15 cellular contexts compared by ENCODE assay signal in genomic region chr1:209433649-209434031, GRCh38.
DNase-seq lines count a peak whose midpoint lies in the region; ATAC-seq and TF ChIP-seq lines count a peak whose summit lies in the region.
"Had no signal": no experiment of that assay in that cellular context is flagged by ENCODE, and none has a peak within 500 bp of the region (broad histone marks: within the 10 kb centered on the region; RNA-seq: fewer than 3 reads in every experiment).

No MANE protein-coding gene starts in this region.

- ATAC-seq in RWPE2 (ENCODE audit: low read depth) (peak; percentile 24), HG03095 (IDR thresholded peaks at IDR 0.05; ENCODE audit: unreplicated experiment) (no peak), GM21717 (IDR thresholded peaks at IDR 0.05; ENCODE audit: unreplicated experiment) (no peak)
- ATAC-seq: gastroesophageal sphincter had no signal

- peaks cover 40% of the 10 kb centered on the region for H3K36me3 ChIP-seq in RWPE2 (ENCODE audit: low read depth)
- H3K36me3 ChIP-seq: gastroesophageal sphincter had no signal

- H3K27ac ChIP-seq in RWPE2 (ENCODE audit: poor library complexity, severe bottlenecking): peak overlapping the region; percentile 99
- H3K27ac ChIP-seq: gastroesophageal sphincter, SK-N-MC had no signal

- DNase-seq in HCEC 1CT (peak; percentile 26), RWPE2 (ENCODE audit: low spot score) (no peak), fibroblast of peridontal ligament (ENCODE audit: extremely low read depth) (peak; percentile 22), renal cortical epithelial cell (ENCODE audit: low read depth) (peak; percentile 55)
- no peak for DNase-seq in activated naive CD4-positive, alpha-beta T cell treated with anti-CD3 and anti-CD28 coated beads, Interleukin-2, amount 50 U/mL, for 16 hours
- DNase-seq: activated effector memory CD4-positive, alpha-beta T cell treated with anti-CD3 and anti-CD28 coated beads, Interleukin-2, amount 50 U/mL, for 16 hours; DND-41; effector CD8-positive, alpha-beta T cell; immature natural killer cell; NCI-H2171; stimulated activated CD4-positive, alpha-beta T cell treated with anti-CD3 and anti-CD28 coated beads, Interleukin-12 subunit alpha, Interleukin-12 subunit beta, amount 100 ng/mL, for 4 hours had no signal

- no peak for TF ChIP-seq CTCF in RWPE2 (IDR thresholded peaks at IDR 0.05; ENCODE audit: poor library complexity, severe bottlenecking)

- no peaks in the 10 kb centered on the region for H3K9me3 ChIP-seq in RWPE2 (ENCODE audit: severe bottlenecking)
- H3K9me3 ChIP-seq: gastroesophageal sphincter had no signal

- H3K27me3 ChIP-seq in RWPE2 (ENCODE audit: insufficient read depth, poor library complexity, severe bottlenecking): no peaks in the 10 kb centered on the region

- peaks cover 29% of the 10 kb centered on the region for H3K4me1 ChIP-seq in RWPE2 (ENCODE audit: insufficient read depth, poor library complexity, severe bottlenecking)
- H3K4me1 ChIP-seq: gastroesophageal sphincter had no signal

- H3K4me3 ChIP-seq in RWPE2 (ENCODE audit: severe bottlenecking): no peak overlapping the region
- H3K4me3 ChIP-seq: gastroesophageal sphincter, SK-N-MC had no signal

Comparison
In these comparisons a context has a peak if more than half of its experiments do, and no peak if none do; other contexts are left out.
1. DNase-seq: peak in HCEC 1CT (single experiment), fibroblast of peridontal ligament (single experiment) and renal cortical epithelial cell (single experiment); none in RWPE2 (single experiment) and activated naive CD4-positive, alpha-beta T cell treated with anti-CD3 and anti-CD28 coated beads, Interleukin-2, amount 50 U/mL, for 16 hours (single experiment).